1 cellular context compared by ENCODE assay signal in the genomic region with DNA sequence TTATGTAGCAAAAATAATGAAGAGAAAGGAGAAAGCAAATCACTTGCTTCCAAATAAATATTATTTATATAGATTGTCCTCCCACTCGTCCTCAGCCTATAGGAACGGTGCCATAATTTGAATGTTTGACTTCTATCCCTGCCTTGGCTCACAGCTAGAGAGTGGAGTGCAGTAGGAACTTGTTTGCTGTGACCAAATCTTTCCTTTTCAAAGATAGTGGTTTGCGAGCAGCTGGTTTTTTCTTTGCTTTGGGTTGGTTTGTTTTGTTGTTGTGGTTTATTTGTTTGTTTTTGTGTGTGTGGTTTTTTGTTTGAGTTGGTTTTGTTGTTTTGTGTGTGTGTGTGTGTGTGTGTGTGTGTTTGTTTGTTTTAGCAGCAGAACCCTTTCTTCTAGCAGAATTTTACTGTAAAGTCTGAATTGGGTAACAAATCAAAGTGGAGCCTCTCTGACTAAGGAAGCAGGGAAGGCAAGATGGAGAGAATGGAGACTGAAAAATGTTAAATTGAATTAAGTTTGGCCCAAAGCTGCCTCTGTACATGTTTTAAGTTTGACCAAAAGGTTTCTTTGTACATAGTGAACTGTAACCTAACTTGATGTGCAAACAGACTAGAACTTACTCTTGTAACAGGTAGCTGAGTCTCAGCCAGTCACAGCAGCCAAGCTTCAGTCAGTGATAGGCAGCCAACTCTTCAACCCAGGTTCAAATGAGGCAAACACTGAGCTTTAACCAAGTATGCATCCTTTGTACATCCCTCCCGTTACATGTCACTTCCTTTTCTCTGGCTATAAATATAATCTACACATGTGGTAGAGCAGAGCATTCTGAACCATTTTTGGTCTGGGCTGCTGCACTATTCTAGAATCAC.
A peak's percentile ranks its signal among the peaks of the same experiment; 100 is the strongest.
TF ChIP-seq lines count a peak whose summit lies in the region.

No MANE protein-coding gene starts in this region.

TF ChIP-seq in HEK293, 187 proteins besides CTCF, POLR2A, EP300 and RAD21 (continued from another document):
- TF ChIP-seq, protein P1, sequence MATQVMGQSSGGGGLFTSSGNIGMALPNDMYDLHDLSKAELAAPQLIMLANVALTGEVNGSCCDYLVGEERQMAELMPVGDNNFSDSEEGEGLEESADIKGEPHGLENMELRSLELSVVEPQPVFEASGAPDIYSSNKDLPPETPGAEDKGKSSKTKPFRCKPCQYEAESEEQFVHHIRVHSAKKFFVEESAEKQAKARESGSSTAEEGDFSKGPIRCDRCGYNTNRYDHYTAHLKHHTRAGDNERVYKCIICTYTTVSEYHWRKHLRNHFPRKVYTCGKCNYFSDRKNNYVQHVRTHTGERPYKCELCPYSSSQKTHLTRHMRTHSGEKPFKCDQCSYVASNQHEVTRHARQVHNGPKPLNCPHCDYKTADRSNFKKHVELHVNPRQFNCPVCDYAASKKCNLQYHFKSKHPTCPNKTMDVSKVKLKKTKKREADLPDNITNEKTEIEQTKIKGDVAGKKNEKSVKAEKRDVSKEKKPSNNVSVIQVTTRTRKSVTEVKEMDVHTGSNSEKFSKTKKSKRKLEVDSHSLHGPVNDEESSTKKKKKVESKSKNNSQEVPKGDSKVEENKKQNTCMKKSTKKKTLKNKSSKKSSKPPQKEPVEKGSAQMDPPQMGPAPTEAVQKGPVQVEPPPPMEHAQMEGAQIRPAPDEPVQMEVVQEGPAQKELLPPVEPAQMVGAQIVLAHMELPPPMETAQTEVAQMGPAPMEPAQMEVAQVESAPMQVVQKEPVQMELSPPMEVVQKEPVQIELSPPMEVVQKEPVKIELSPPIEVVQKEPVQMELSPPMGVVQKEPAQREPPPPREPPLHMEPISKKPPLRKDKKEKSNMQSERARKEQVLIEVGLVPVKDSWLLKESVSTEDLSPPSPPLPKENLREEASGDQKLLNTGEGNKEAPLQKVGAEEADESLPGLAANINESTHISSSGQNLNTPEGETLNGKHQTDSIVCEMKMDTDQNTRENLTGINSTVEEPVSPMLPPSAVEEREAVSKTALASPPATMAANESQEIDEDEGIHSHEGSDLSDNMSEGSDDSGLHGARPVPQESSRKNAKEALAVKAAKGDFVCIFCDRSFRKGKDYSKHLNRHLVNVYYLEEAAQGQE (tag by site-specific recombination; IDR thresholded peaks at IDR 0.05): no peak
- TF ChIP-seq, protein P2, sequence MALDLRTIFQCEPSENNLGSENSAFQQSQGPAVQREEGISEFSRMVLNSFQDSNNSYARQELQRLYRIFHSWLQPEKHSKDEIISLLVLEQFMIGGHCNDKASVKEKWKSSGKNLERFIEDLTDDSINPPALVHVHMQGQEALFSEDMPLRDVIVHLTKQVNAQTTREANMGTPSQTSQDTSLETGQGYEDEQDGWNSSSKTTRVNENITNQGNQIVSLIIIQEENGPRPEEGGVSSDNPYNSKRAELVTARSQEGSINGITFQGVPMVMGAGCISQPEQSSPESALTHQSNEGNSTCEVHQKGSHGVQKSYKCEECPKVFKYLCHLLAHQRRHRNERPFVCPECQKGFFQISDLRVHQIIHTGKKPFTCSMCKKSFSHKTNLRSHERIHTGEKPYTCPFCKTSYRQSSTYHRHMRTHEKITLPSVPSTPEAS (tag by site-specific recombination; IDR thresholded peaks at IDR 0.05): peak; percentile 27; the same call in 1 of the 2 replicates
- TF ChIP-seq ZNF776 (tag by site-specific recombination; IDR thresholded peaks at IDR 0.05; ENCODE audit: borderline replicate concordance): peak; percentile 92; the same call in 1 of the 2 replicates
- TF ChIP-seq, protein P3, sequence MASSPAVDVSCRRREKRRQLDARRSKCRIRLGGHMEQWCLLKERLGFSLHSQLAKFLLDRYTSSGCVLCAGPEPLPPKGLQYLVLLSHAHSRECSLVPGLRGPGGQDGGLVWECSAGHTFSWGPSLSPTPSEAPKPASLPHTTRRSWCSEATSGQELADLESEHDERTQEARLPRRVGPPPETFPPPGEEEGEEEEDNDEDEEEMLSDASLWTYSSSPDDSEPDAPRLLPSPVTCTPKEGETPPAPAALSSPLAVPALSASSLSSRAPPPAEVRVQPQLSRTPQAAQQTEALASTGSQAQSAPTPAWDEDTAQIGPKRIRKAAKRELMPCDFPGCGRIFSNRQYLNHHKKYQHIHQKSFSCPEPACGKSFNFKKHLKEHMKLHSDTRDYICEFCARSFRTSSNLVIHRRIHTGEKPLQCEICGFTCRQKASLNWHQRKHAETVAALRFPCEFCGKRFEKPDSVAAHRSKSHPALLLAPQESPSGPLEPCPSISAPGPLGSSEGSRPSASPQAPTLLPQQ (tag by site-specific recombination; IDR thresholded peaks at IDR 0.05): no peak
- TF ChIP-seq YY2 (tag by site-specific recombination; IDR thresholded peaks at IDR 0.05): peak; percentile 68
- TF ChIP-seq, protein P4, sequence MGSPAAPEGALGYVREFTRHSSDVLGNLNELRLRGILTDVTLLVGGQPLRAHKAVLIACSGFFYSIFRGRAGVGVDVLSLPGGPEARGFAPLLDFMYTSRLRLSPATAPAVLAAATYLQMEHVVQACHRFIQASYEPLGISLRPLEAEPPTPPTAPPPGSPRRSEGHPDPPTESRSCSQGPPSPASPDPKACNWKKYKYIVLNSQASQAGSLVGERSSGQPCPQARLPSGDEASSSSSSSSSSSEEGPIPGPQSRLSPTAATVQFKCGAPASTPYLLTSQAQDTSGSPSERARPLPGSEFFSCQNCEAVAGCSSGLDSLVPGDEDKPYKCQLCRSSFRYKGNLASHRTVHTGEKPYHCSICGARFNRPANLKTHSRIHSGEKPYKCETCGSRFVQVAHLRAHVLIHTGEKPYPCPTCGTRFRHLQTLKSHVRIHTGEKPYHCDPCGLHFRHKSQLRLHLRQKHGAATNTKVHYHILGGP (tag by site-specific recombination; IDR thresholded peaks at IDR 0.05): peak; percentile 67; the same call in 1 of the 2 replicates
- 0 out of 2 replicates have a peak, but pooled peaks have one; percentile 26 for TF ChIP-seq ZNF544 (tag by site-specific recombination; IDR thresholded peaks at IDR 0.05)
- peak; percentile 42; the same call in 1 of the 2 replicates for TF ChIP-seq FEZF1 (tag by site-specific recombination; IDR thresholded peaks at IDR 0.05)
- 0 out of 2 replicates have a peak, but pooled peaks have one; percentile 37 for TF ChIP-seq ZNF114 (tag by site-specific recombination; IDR thresholded peaks at IDR 0.05)
